ENCODE assay signal across 9 cellular contexts in genomic region chr14:39107624-39108023, GRCh38. TPM values are rescaled to one million over a fixed set of nuclear protein-coding genes. Genes with fewer than 3 reads are reported as not detected.
DNase-seq lines count a peak whose midpoint lies in the region; ATAC-seq and TF ChIP-seq lines count a peak whose summit lies in the region.
"Had no signal": no experiment of that assay in that cellular context is flagged by ENCODE, and none has a peak within 500 bp of the region (broad histone marks: within the 10 kb centered on the region; RNA-seq: fewer than 3 reads in every experiment).

No MANE protein-coding gene starts in this region.

- WGBS in body of pancreas, 2 donors: 93 to 97% methylated on average over 1 of the region's 1 CpG

- H3K36me3 Mint-ChIP-seq in CD4-positive, alpha-beta memory T cell: peaks cover 0 to 4% of the 10 kb centered on the region in 2 donors

- H3K36me3 ChIP-seq in CD4-positive, alpha-beta memory T cell (ENCODE audit: insufficient read depth, low read length): no peaks in the 10 kb centered on the region
- H3K36me3 ChIP-seq in body of pancreas (replicated peaks in 1 of 2; ENCODE audit: insufficient read depth in 1 of 2, low read depth in 2 of 2): no peaks in the 10 kb centered on the region

- no peak overlapping the region for H3K4me3 ChIP-seq in CD4-positive, alpha-beta memory T cell (ENCODE audit: low read length in 2 of 2)
- no peak overlapping the region for H3K4me3 ChIP-seq in body of pancreas

- peaks cover 2 to 6% of the 10 kb centered on the region in 2 donors for H3K27me3 Mint-ChIP-seq in CD4-positive, alpha-beta memory T cell
- no peaks in the 10 kb centered on the region for H3K27me3 Mint-ChIP-seq in stimulated activated naive CD8-positive, alpha-beta T cell treated with anti-CD3 and anti-CD28 coated beads, Interleukin-15, amount 100 ng/mL, for 72 hours

- H3K9me3 ChIP-seq in CD4-positive, alpha-beta memory T cell (ENCODE audit: control insufficient read depth in 1 of 2, low read length in 2 of 2): no peaks in the 10 kb centered on the region
- H3K9me3 ChIP-seq in body of pancreas: no peaks in the 10 kb centered on the region

- no peak overlapping the region for H3K4me3 Mint-ChIP-seq in CD4-positive, alpha-beta memory T cell
- H3K4me3 Mint-ChIP-seq in stimulated activated naive CD8-positive, alpha-beta T cell treated with anti-CD3 and anti-CD28 coated beads, Interleukin-15, amount 100 ng/mL, for 72 hours: no peak overlapping the region

- no peak overlapping the region for H3K27ac ChIP-seq in CD4-positive, alpha-beta memory T cell (ENCODE audit: low read depth, low read length)
- no peak overlapping the region for H3K27ac ChIP-seq in body of pancreas
- H3K27ac ChIP-seq: KMS-11 had no signal

- H3K4me1 ChIP-seq in CD4-positive, alpha-beta memory T cell (ENCODE audit: insufficient read depth, low read length): peaks cover 11% of the 10 kb centered on the region
- H3K4me1 ChIP-seq in body of pancreas: peaks cover 15% of the 10 kb centered on the region

- no peaks in the 10 kb centered on the region for H3K27me3 ChIP-seq in CD4-positive, alpha-beta memory T cell (ENCODE audit: insufficient read depth, low read length)
- H3K27me3 ChIP-seq in body of pancreas: no peaks in the 10 kb centered on the region

- ATAC-seq in GM19455 (IDR thresholded peaks at IDR 0.05; ENCODE audit: unreplicated experiment) (peak; percentile 26), body of pancreas (no peak)
- ATAC-seq in stimulated activated naive CD8-positive, alpha-beta T cell treated with anti-CD3 and anti-CD28 coated beads, Interleukin-15, amount 100 ng/mL, for 72 hours: no peak

- TF ChIP-seq CTCF in body of pancreas (IDR thresholded peaks at IDR 0.05): peak in 6 of 7 experiments; percentile 18 to 51 (median 46)

- POLR2A ChIA-PET in CD4-positive, alpha-beta memory T cell (lab: Charles Lee; ENCODE audit: partially characterized antibody): no interaction called here

- peak in 4 of 5 donors; percentile 22 to 32 (median 30) for DNase-seq in CD4-positive, alpha-beta memory T cell
- DNase-seq in NCI-H1694 treated with DMSO at 0.1 percent for 48 hours (lab: John Stamatoyannopoulos, UW) (peak; percentile 46), body of pancreas (no peak), myocyte (ENCODE audit: low read depth) (peak; percentile 46), HK-2 (ENCODE audit: unreplicated experiment) (no peak), activated gamma-delta T cell treated with Interleukin-2 at 50 U/mL for 16 hours (no peak)
- no peak for DNase-seq in stimulated activated naive CD8-positive, alpha-beta T cell treated with anti-CD3 and anti-CD28 coated beads, Interleukin-15, amount 100 ng/mL, for 72 hours

- H3K27ac Mint-ChIP-seq in CD4-positive, alpha-beta memory T cell: peak overlapping the region in 1 of 7 donors; percentile 67
- no peak overlapping the region for H3K27ac Mint-ChIP-seq in stimulated activated naive CD8-positive, alpha-beta T cell treated with anti-CD3 and anti-CD28 coated beads, Interleukin-15, amount 100 ng/mL, for 72 hours

- CTCF ChIA-PET in CD4-positive, alpha-beta memory T cell (lab: Charles Lee; ENCODE audit: partially characterized antibody): interaction anchor here (1.4 kb wide), 1 partner anchor 319 kb away, joined by 6 read pairs; no protein-coding TSS in a partner anchor

- intact Hi-C loops in CD4-positive, alpha-beta memory T cell (cut with micrococcal nuclease): loop anchor here (1.0 kb wide), 1 partner anchor 319 kb away; no protein-coding TSS in a partner anchor
- intact Hi-C loops in body of pancreas (cut with DNase I): no loop called here

- TF ChIP-seq POLR2A in body of pancreas (IDR thresholded peaks at IDR 0.05): no peak

- H3K4me1 Mint-ChIP-seq in CD4-positive, alpha-beta memory T cell: peaks cover 5 to 27% (median 17%) of the 10 kb centered on the region in 4 donors
- peaks cover 28% of the 10 kb centered on the region for H3K4me1 Mint-ChIP-seq in stimulated activated naive CD8-positive, alpha-beta T cell treated with anti-CD3 and anti-CD28 coated beads, Interleukin-15, amount 100 ng/mL, for 72 hours

- H3K9me3 Mint-ChIP-seq in CD4-positive, alpha-beta memory T cell: no peaks in the 10 kb centered on the region
- H3K9me3 Mint-ChIP-seq in stimulated activated naive CD8-positive, alpha-beta T cell treated with anti-CD3 and anti-CD28 coated beads, Interleukin-15, amount 100 ng/mL, for 72 hours: no peaks in the 10 kb centered on the region

RNA-seq across cellular contexts. Expression of gene SEC23A, which starts 4.6 kb away (rescaled TPM):
- 10 to 100 TPM; 61.1 to 70.3 TPM for total RNA-seq in CD4-positive, alpha-beta memory T cell
- polyA plus RNA-seq in CD4-positive, alpha-beta memory T cell: 10 to 100 TPM; 42.9 to 47.5 TPM
- total RNA-seq in body of pancreas (10 to 100 TPM; 33.2 to 62.3 TPM), myocyte (140 and 184 TPM in 2 replicates)
- polyA plus RNA-seq in myocyte (2012): 95.5 TPM

RNA-seq across cellular contexts. Expression of gene GEMIN2, which starts 6.5 kb away (rescaled TPM):
- 10 to 100 TPM; 13.4 to 16.9 TPM for total RNA-seq in CD4-positive, alpha-beta memory T cell
- polyA plus RNA-seq in CD4-positive, alpha-beta memory T cell: 10 to 100 TPM; 14.4 to 15.0 TPM
- total RNA-seq in body of pancreas (10 to 100 TPM in 1 of 2 donors, 1 to 10 TPM in 1; 2.3 to 11.4 TPM), myocyte (21.1 and 37.9 TPM in 2 replicates)
- 12.8 TPM for polyA plus RNA-seq in myocyte (2012)

Comparison
In these comparisons a context has a peak if more than half of its experiments do, and no peak if none do; other contexts are left out.
1. DNase-seq: peak in CD4-positive, alpha-beta memory T cell (4 of 5), NCI-H1694 treated with DMSO at 0.1 percent for 48 hours (single experiment) and myocyte (single experiment); none in body of pancreas (0 of 4), HK-2 (single experiment), activated gamma-delta T cell treated with Interleukin-2 at 50 U/mL for 16 hours (single experiment) and stimulated activated naive CD8-positive, alpha-beta T cell treated with anti-CD3 and anti-CD28 coated beads, Interleukin-15, amount 100 ng/mL, for 72 hours (0 of 2).